13 cellular contexts compared by ENCODE assay signal in genomic region chr1:119603695-119604094, GRCh38.
"Had no signal": no experiment of that assay in that cellular context is flagged by ENCODE, and none has a peak within 500 bp of the region (broad histone marks: within the 10 kb centered on the region; RNA-seq: fewer than 3 reads in every experiment).

No MANE protein-coding gene starts in this region.

- H3K4me3 Mint-ChIP-seq: activated naive CD8-positive, alpha-beta T cell; neural crest cell had no signal

- H3K4me3 ChIP-seq: cardiac muscle cell, esophagus muscularis mucosa, stomach, thoracic aorta had no signal

- H3K36me3 ChIP-seq: cardiac muscle cell, esophagus muscularis mucosa, stomach, thoracic aorta had no signal

- H3K27ac ChIP-seq: cardiac muscle cell, esophagus muscularis mucosa, stomach, thoracic aorta had no signal

- H3K9me3 Mint-ChIP-seq: neural crest cell had no signal

- DNase-seq: activated effector memory CD4-positive, alpha-beta T cell treated with Interleukin-2 at 50 U/mL for 16 hours; anterior cingulate cortex; cortex of kidney; kidney; stimulated activated CD4-positive, alpha-beta T cell treated with anti-CD3 and anti-CD28 coated beads, Interleukin-15, amount 100 ng/mL, for 24 hours; stimulated activated CD4-positive, alpha-beta T cell treated with anti-CD3 and anti-CD28 coated beads, Interleukin-4, amount 100 ng/mL, for 4 hours; stomach; T-helper 2 cell had no signal

- H3K9me3 ChIP-seq: esophagus muscularis mucosa, stomach, thoracic aorta had no signal

- H3K27me3 ChIP-seq: cardiac muscle cell, esophagus muscularis mucosa, stomach had no signal

- H3K36me3 Mint-ChIP-seq: activated naive CD8-positive, alpha-beta T cell had no signal

- H3K27ac Mint-ChIP-seq: activated naive CD8-positive, alpha-beta T cell had no signal
